In the genomic region with DNA sequence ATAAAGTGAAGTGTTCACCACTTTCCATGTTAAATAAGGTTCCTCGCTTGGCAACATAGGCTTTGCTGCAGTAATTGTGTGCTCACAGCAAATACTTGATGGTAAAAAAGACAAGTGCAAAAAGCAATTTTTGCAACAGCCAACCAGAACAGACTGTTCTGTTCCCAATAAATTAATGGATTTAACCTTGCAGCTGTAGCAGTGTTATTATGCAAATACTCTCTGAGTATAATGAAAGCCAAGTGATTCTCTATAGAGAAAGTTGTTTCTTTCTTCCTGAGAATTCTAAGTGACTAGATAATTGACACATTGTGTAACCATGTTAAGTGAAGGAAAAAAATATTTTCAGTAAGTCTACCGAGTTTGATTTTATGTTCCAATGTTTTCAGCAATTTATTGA, we compare ENCODE assay signal across 25 cellular contexts.
"Had no signal": no experiment of that assay in that cellular context is flagged by ENCODE, and none has a peak within 500 bp of the region (broad histone marks: within the 10 kb centered on the region; RNA-seq: fewer than 3 reads in every experiment).

No MANE protein-coding gene starts in this region.

- ATAC-seq: foreskin keratinocyte; gastroesophageal sphincter; heart right ventricle; left lung; naive thymus-derived CD4-positive, alpha-beta T cell; right cardiac atrium; stimulated activated effector memory CD8-positive, alpha-beta T cell treated with anti-CD3 and anti-CD28 coated beads, Interleukin-12 subunit alpha, Interleukin-12 subunit beta, amount 100 ng/mL, for 72 hours had no signal

- H3K27ac ChIP-seq: coronary artery, esophagus muscularis mucosa, foreskin keratinocyte, gastroesophageal sphincter, heart right ventricle, left lung, neural progenitor cell, prostate gland, sigmoid colon, stomach, thoracic aorta, tibial nerve, upper lobe of left lung had no signal

- DNase-seq: dermis blood vessel endothelial cell; effector memory CD4-positive, alpha-beta T cell; foreskin keratinocyte; glutamatergic neuron; heart right ventricle; hippocampal formation; kidney; left lung; mesenchymal stem cell; naive thymus-derived CD4-positive, alpha-beta T cell; right cardiac atrium; sigmoid colon; stimulated activated CD4-positive, alpha-beta T cell treated with anti-CD3 and anti-CD28 coated beads, Interleukin-2, amount 100 ng/mL, for 24 hours; stimulated activated CD4-positive, alpha-beta T cell treated with anti-CD3 and anti-CD28 coated beads, Interleukin-4, amount 100 ng/mL, for 24 hours; stimulated activated naive CD4-positive, alpha-beta T cell treated with Interleukin-2 at 50 U/mL for 16 hours; stomach; upper lobe of left lung had no signal
